Comparison of ENCODE assay signal across 9 cellular contexts in the genomic region with DNA sequence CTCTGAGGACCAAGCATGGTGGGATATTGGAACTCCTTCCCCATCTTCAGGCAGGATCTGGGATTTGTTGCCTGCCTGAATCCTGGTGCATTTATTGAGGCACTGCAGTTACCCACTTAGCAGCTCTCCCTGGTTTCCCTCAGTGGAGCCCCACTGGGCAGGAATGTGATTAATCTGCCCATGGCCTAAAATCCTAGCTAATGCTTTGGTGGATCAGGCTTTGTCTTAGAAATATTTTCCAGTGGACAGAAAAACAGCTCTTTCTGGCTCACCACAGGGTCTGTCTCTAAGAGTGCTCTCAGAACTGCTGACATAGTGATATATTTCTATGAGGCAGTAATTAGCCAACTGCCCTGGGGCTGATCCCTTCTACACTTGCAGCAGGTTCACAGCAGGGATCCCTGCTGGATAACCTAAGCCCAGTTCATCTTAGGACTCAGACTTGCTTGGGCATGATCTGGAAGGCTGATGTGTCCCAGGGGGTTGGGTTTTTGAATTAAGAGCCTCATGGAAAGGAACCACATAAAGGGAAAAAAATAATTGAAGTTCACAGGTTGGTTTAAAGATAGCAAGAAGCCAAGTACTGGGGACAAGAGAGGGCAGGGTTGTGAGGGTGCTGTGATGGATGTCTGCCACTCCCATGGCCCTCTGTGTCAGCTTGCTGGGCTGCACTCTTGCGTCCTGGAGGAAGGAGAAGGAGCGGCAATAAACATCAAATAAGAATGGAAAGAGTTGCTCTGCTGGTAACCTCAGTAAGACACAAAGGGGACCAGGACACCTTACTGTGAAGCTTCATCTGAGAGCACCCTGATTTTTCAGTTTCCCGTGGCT. TPM values are rescaled to one million over a fixed set of nuclear protein-coding genes. Genes with fewer than 3 reads are reported as not detected.
DNase-seq lines count a peak whose midpoint lies in the region; ATAC-seq and TF ChIP-seq lines count a peak whose summit lies in the region.
"Had no signal": no experiment of that assay in that cellular context is flagged by ENCODE, and none has a peak within 500 bp of the region (broad histone marks: within the 10 kb centered on the region; RNA-seq: fewer than 3 reads in every experiment).

No MANE protein-coding gene starts in this region.

- H3K9ac ChIP-seq in PC-3 (ENCODE audit: low read length), result no peak overlapping the region
- H3K9ac ChIP-seq: BLaER1 had no signal

- H3K4me2 ChIP-seq in PC-3 (ENCODE audit: low read length), result no peak overlapping the region
- H3K4me2 ChIP-seq: BLaER1 had no signal

- intact Hi-C loops in PC-3 (cut with micrococcal nuclease) (no loop called here), lower lobe of right lung (cut with DNase I) (no loop called here)

- CTCF ChIA-PET in PC-3 (lab: Charles Lee), result no interaction called here

- no peaks in the 10 kb centered on the region for H4K20me1 ChIP-seq in PC-3 (ENCODE audit: low read length)
- H4K20me1 ChIP-seq: BLaER1 had no signal

- no peaks in the 10 kb centered on the region for H3F3A ChIP-seq in PC-3 (ENCODE audit: low read length, unreplicated experiment)

- POLR2A ChIA-PET in PC-3 (lab: Charles Lee; ENCODE audit: unreplicated experiment), result no interaction called here

- TF ChIP-seq CTCF in PC-3 (conservative IDR thresholded peaks at IDR 0.05; ENCODE audit: low read depth, low read length) (no peak), fibroblast of the aortic adventitia (IDR thresholded peaks at IDR 0.05; ENCODE audit: insufficient read depth, low read length) (peak; percentile 38), lower lobe of right lung (IDR thresholded peaks at IDR 0.05) (no peak)

- no TSS peak for BruUV-seq in PC-3 (replicated peaks; lab: Mats Ljungman, UMichigan)

- H3K9me2 ChIP-seq in PC-3 (replicated peaks; ENCODE audit: low read length), result no peaks in the 10 kb centered on the region

- H3K4me1 ChIP-seq in PC-3 (ENCODE audit: insufficient read depth, low read length), result no peaks in the 10 kb centered on the region
- H3K4me1 ChIP-seq in lower lobe of right lung, result no peaks in the 10 kb centered on the region

- no peak overlapping the region for H3K4me3 ChIP-seq in PC-3 (ENCODE audit: low read length)
- H3K4me3 ChIP-seq in fibroblast of the aortic adventitia (ENCODE audit: low read depth, low read length), result no peak overlapping the region
- H3K4me3 ChIP-seq in lower lobe of right lung, result no peak overlapping the region
- H3K4me3 ChIP-seq: BLaER1 had no signal

- H3K9me3 ChIP-seq in PC-3 (ENCODE audit: low read length) (no peaks in the 10 kb centered on the region), lower lobe of right lung (no peaks in the 10 kb centered on the region)

- H3K36me3 ChIP-seq in PC-3 (ENCODE audit: low read depth, low read length), result no peaks in the 10 kb centered on the region
- no peaks in the 10 kb centered on the region for H3K36me3 ChIP-seq in lower lobe of right lung
- H3K36me3 ChIP-seq: BLaER1 had no signal

- H3K79me2 ChIP-seq in PC-3 (ENCODE audit: low read length), result no peaks in the 10 kb centered on the region

- DNase-seq in AG20443 (ENCODE audit: low spot score), result peak; percentile 45
- peak; percentile 90 for DNase-seq in NCI-H1105 treated with DMSO at 0.1 percent for 48 hours (lab: John Stamatoyannopoulos, UW)
- no peak for DNase-seq in PC-3
- peak; percentile 52 for DNase-seq in fibroblast of the aortic adventitia (ENCODE audit: low read depth)
- DNase-seq in erythroblast (lab: John Stamatoyannopoulos, UW), result no peak
- DNase-seq in lower lobe of right lung, result no peak
- DNase-seq in NCI-H1048 (lab: John Stamatoyannopoulos, UW), result no peak

- no peak for TF ChIP-seq POLR2A in erythroblast (IDR thresholded peaks at IDR 0.05; ENCODE audit: low read length)

- no peak overlapping the region for H2AFZ ChIP-seq in PC-3 (ENCODE audit: low read length)

- ATAC-seq in PC-3 (peak; percentile 27), lower lobe of right lung (no peak), HG03342 (IDR thresholded peaks at IDR 0.05; ENCODE audit: unreplicated experiment) (no peak)

- H3K27me3 ChIP-seq in PC-3 (ENCODE audit: low read length) (peaks cover 16% of the 10 kb centered on the region; the same call in 1 of the 2 replicates), lower lobe of right lung (ENCODE audit: low read depth) (peaks cover 4% of the 10 kb centered on the region)
- H3K27me3 ChIP-seq: BLaER1 had no signal

- no peak overlapping the region for H3K27ac ChIP-seq in PC-3 (ENCODE audit: low read length)
- H3K27ac ChIP-seq in lower lobe of right lung, result no peak overlapping the region
- H3K27ac ChIP-seq: BLaER1 had no signal

RNA-seq across cellular contexts. Expression of gene ZDBF2, which starts 44.2 kb away (rescaled TPM):
- total RNA-seq in PC-3 (2014; rRNA removed) (1.9 and 4.2 TPM in 2 replicates), fibroblast of the aortic adventitia (ENCODE audit: low replicate concordance) (11.8 and 20.9 TPM in 2 replicates), lower lobe of right lung (8.1 TPM)

Comparison
In these comparisons a context has a peak if more than half of its experiments do, and no peak if none do; other contexts are left out.
1. DNase-seq: peak in AG20443 (single experiment), NCI-H1105 treated with DMSO at 0.1 percent for 48 hours (single experiment) and fibroblast of the aortic adventitia (single experiment); none in PC-3 (single experiment), erythroblast (0 of 2), lower lobe of right lung (single experiment) and NCI-H1048 (single experiment).